Comparison of ENCODE assay signal across 19 cellular contexts in the genomic region with DNA sequence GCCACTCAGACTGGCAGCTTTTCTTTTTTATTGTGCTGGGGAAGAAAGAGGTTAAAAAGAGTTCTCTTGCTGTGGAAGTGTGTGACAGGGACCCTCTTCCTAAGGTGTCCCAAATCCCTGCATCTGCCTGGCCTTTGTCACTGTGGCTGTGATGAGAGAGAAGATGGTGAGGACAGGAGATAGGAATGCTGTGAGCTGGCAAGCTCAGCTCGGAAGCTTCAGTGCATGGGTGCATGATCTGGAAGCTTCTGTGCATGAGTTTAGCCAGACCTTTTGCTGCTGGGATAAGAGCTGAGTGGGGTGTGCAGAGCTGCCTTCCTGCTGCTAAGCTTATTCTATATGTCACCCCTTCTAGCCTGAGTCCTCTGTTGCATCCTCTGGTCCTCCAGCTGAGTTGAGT.
"Had no signal": no experiment of that assay in that cellular context is flagged by ENCODE, and none has a peak within 500 bp of the region (broad histone marks: within the 10 kb centered on the region; RNA-seq: fewer than 3 reads in every experiment).

No MANE protein-coding gene starts in this region.

- H3K27ac ChIP-seq: gastroesophageal sphincter, spleen, upper lobe of right lung had no signal

- H3K27ac Mint-ChIP-seq: activated CD4-positive, alpha-beta T cell treated with anti-CD3 and anti-CD28 coated beads, Interleukin-2, amount 10 ng/mL, durations not matched to agents 7 days and 5 days; activated naive CD8-positive, alpha-beta T cell treated with anti-CD3 and anti-CD28 coated beads, Interleukin-2, amount 10 ng/mL, durations not matched to agents 7 days and 5 days; T-helper 1 cell treated with Interleukin-12 subunit alpha and Interleukin-12 subunit beta and Interleukin-4 antibody, amounts not matched to agents 30 μg/mL and 1 μg/mL, for 36 hours had no signal

- ATAC-seq: gastroesophageal sphincter; naive thymus-derived CD4-positive, alpha-beta T cell; SK-N-SH treated with all-trans-retinoic acid at 6 μM for 48 hours; upper lobe of right lung had no signal

- DNase-seq: activated CD4-positive, alpha-beta T cell treated with anti-CD3 and anti-CD28 coated beads, Interleukin-2, amount 10 ng/mL, durations not matched to agents 7 days and 5 days; activated CD4-positive, CD25-positive, alpha-beta regulatory T cell; activated CD8-positive, alpha-beta memory T cell treated with anti-CD3 and anti-CD28 coated beads for 24 hours; activated effector memory CD4-positive, alpha-beta T cell treated with anti-CD3 and anti-CD28 coated beads, Interleukin-2, amount 50 U/mL, for 16 hours; activated naive CD8-positive, alpha-beta T cell treated with anti-CD3 and anti-CD28 coated beads, Interleukin-2, amount 10 ng/mL, durations not matched to agents 7 days and 5 days; aorta; effector CD4-positive, alpha-beta T cell; kidney; naive thymus-derived CD4-positive, alpha-beta T cell; posterior cingulate gyrus; spleen; stimulated activated CD4-positive, alpha-beta T cell treated with anti-CD3 and anti-CD28 coated beads, Interleukin-1b, Interleukin-23, amount 100 ng/mL, for 48 hours; stimulated activated naive CD4-positive, alpha-beta T cell treated with Interleukin-2 at 50 U/mL for 16 hours; upper lobe of right lung had no signal

- H3K27me3 ChIP-seq: spleen, upper lobe of right lung had no signal

- FAIRE-seq: colon, kidney, TTC549 had no signal

- H3K9me3 Mint-ChIP-seq: activated CD4-positive, alpha-beta T cell treated with anti-CD3 and anti-CD28 coated beads, Interleukin-2, amount 10 ng/mL, durations not matched to agents 7 days and 5 days; activated naive CD8-positive, alpha-beta T cell treated with anti-CD3 and anti-CD28 coated beads, Interleukin-2, amount 10 ng/mL, durations not matched to agents 7 days and 5 days had no signal

- H3K27me3 Mint-ChIP-seq: activated CD4-positive, alpha-beta T cell treated with anti-CD3 and anti-CD28 coated beads, Interleukin-2, amount 10 ng/mL, durations not matched to agents 7 days and 5 days; activated naive CD8-positive, alpha-beta T cell treated with anti-CD3 and anti-CD28 coated beads, Interleukin-2, amount 10 ng/mL, durations not matched to agents 7 days and 5 days; naive thymus-derived CD4-positive, alpha-beta T cell had no signal

- H3K9me3 ChIP-seq: gastroesophageal sphincter, spleen, upper lobe of right lung had no signal

- H3K4me3 ChIP-seq: gastroesophageal sphincter, spleen, upper lobe of right lung had no signal

- H3K4me1 ChIP-seq: gastroesophageal sphincter, upper lobe of right lung had no signal

- H3K36me3 ChIP-seq: gastroesophageal sphincter, upper lobe of right lung had no signal

- H3K4me3 Mint-ChIP-seq: activated CD4-positive, alpha-beta T cell treated with anti-CD3 and anti-CD28 coated beads, Interleukin-2, amount 10 ng/mL, durations not matched to agents 7 days and 5 days; activated naive CD8-positive, alpha-beta T cell treated with anti-CD3 and anti-CD28 coated beads, Interleukin-2, amount 10 ng/mL, durations not matched to agents 7 days and 5 days; T-helper 1 cell treated with Interleukin-12 subunit alpha and Interleukin-12 subunit beta and Interleukin-4 antibody, amounts not matched to agents 30 μg/mL and 1 μg/mL, for 36 hours had no signal
